Comparison of ENCODE assay signal across 28 cellular contexts in the genomic region with DNA sequence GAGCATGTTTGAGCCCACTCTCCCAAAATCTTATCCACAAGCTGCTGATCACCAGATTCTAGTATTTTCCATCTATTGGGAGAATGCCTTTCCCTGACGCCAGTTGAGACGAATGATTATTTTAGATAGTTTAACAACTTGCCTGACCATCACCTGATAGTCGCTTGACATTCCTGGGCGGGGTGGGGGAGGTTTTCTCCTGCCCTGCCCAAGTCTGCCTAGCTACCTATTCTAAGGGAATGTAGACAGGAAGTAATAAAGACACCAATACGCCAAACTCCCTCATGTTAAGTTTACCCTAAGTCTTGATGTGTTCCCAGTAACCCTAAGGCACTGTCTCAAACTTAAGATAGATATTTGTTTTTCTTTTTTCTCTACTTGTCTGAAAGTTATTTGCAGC. TPM values are rescaled to one million over a fixed set of nuclear protein-coding genes. Genes with fewer than 3 reads are reported as not detected.
DNase-seq lines count a peak whose midpoint lies in the region; ATAC-seq, FAIRE-seq and TF ChIP-seq lines count a peak whose summit lies in the region.
"Had no signal": no experiment of that assay in that cellular context is flagged by ENCODE, and none has a peak within 500 bp of the region (broad histone marks: within the 10 kb centered on the region; RNA-seq: fewer than 3 reads in every experiment).

No MANE protein-coding gene starts in this region.

- TF ChIP-seq POLR2A in H1 (IDR thresholded peaks at IDR 0.05; ENCODE audit: control extremely low read depth in 1 of 2, low read depth in 2 of 2, low read length in 2 of 2), result no peak

- peak overlapping the region; percentile 15 for H3K27ac Mint-ChIP-seq in activated CD4-positive, alpha-beta memory T cell treated with anti-CD3 and anti-CD28 coated beads, Interleukin-2, amount 10 ng/mL, durations not matched to agents 7 days and 5 days
- no peak overlapping the region for H3K27ac Mint-ChIP-seq in activated CD4-positive, alpha-beta memory T cell treated with anti-CD3 and anti-CD28 coated beads for 36 hours
- H3K27ac Mint-ChIP-seq in natural killer cell, result peak overlapping the region; percentile 77 to 93
- H3K27ac Mint-ChIP-seq: B cell had no signal

- H3K4me1 Mint-ChIP-seq in activated CD4-positive, alpha-beta memory T cell treated with anti-CD3 and anti-CD28 coated beads, Interleukin-2, amount 10 ng/mL, durations not matched to agents 7 days and 5 days, result peaks cover 74% of the 10 kb centered on the region
- H3K4me1 Mint-ChIP-seq in activated CD4-positive, alpha-beta memory T cell treated with anti-CD3 and anti-CD28 coated beads for 36 hours (ENCODE audit: low read depth), result peaks cover 63% of the 10 kb centered on the region
- peaks cover 85 to 89% of the 10 kb centered on the region in 2 donors for H3K4me1 Mint-ChIP-seq in natural killer cell

- no peak for FAIRE-seq in H1 (lab: Jason Lieb, UNC)
- FAIRE-seq: A549, GM12878, urothelium cell line had no signal

- TF ChIP-seq RAD21 in H1 (IDR thresholded peaks at IDR 0.05 in 1 of 2, conservative IDR thresholded peaks at IDR 0.05 in 1 of 2; ENCODE audit: low read depth in 2 of 2, low read length in 2 of 2), result no peak

- no peak overlapping the region for H2BK20ac ChIP-seq in H1 (ENCODE audit: low read length)

- peaks cover 3% of the 10 kb centered on the region; the same call in 1 of the 2 replicates for H3K23me2 ChIP-seq in H1 (ENCODE audit: low read depth, low read length)

- H3K9me3 ChIP-seq in H1 (ENCODE audit: insufficient read depth in 2 of 2, low read depth in 1 of 2, low read length in 1 of 2) (no peaks in the 10 kb centered on the region), trophoblast cell (ENCODE audit: insufficient read depth, low read depth, low read length) (peaks cover 1% of the 10 kb centered on the region)
- H3K9me3 ChIP-seq: A549, neutrophil had no signal

- no peak overlapping the region for H3K4ac ChIP-seq in H1 (replicated peaks; ENCODE audit: insufficient read length, low read depth, low read length)
- H3K4ac ChIP-seq in trophoblast cell (ENCODE audit: low read depth, low read length), result no peak overlapping the region

- H4K5ac ChIP-seq in H1 (ENCODE audit: insufficient read length, low read depth, low read length), result no peak overlapping the region

- no peak overlapping the region for H4K91ac ChIP-seq in H1 (replicated peaks; ENCODE audit: insufficient read length, low read length)
- H4K91ac ChIP-seq in trophoblast cell (ENCODE audit: low read depth, low read length), result no peak overlapping the region

- H2AK5ac ChIP-seq in H1 (ENCODE audit: low read depth, low read length) (no peak overlapping the region), trophoblast cell (ENCODE audit: low read length) (no peak overlapping the region)

- H3K56ac ChIP-seq in H1 (replicated peaks; ENCODE audit: insufficient read length, low read depth, low read length), result no peak overlapping the region

- no peak overlapping the region for H2BK15ac ChIP-seq in H1 (ENCODE audit: low read length)

- H3K4me1 ChIP-seq in H1 (replicated peaks in 1 of 4; ENCODE audit: control insufficient read depth in 3 of 4, insufficient read depth in 4 of 4, low read length in 3 of 4) (peaks cover 0 to 2% (median 0%) of the 10 kb centered on the region in 4 experiments; a peak in 1 of 7 replicates), trophoblast cell (ENCODE audit: control insufficient read depth in 1 of 2, insufficient read depth in 2 of 2, low read length in 2 of 2) (peaks cover 0 to 1% of the 10 kb centered on the region in 2 experiments)
- H3K4me1 ChIP-seq: A549 had no signal

- no peaks in the 10 kb centered on the region for H3K27me3 Mint-ChIP-seq in activated CD4-positive, alpha-beta memory T cell treated with anti-CD3 and anti-CD28 coated beads, Interleukin-2, amount 10 ng/mL, durations not matched to agents 7 days and 5 days
- H3K27me3 Mint-ChIP-seq in activated CD4-positive, alpha-beta memory T cell treated with anti-CD3 and anti-CD28 coated beads for 36 hours, result no peaks in the 10 kb centered on the region
- no peaks in the 10 kb centered on the region for H3K27me3 Mint-ChIP-seq in natural killer cell (ENCODE audit: low read depth in 2 of 2)
- H3K27me3 Mint-ChIP-seq: B cell had no signal

- no peak for ATAC-seq in natural killer cell
- ATAC-seq: A549, GM12878 had no signal

- POLR2A ChIA-PET in activated CD4-positive, alpha-beta memory T cell treated with anti-CD3 and anti-CD28 coated beads, Interleukin-2, amount 10 ng/mL, durations not matched to agents 7 days and 5 days (lab: Charles Lee), result no interaction called here
- POLR2A ChIA-PET in activated CD4-positive, alpha-beta memory T cell treated with anti-CD3 and anti-CD28 coated beads for 36 hours (lab: Charles Lee), result no interaction called here
- POLR2A ChIA-PET in H1 (lab: Charles Lee; ENCODE audit: partially characterized antibody), result interaction anchor here (1.1 kb wide), 2 partner anchors 26 to 329 kb away, joined by 3 read pairs; no protein-coding TSS in a partner anchor

- no peak overlapping the region for H3K27ac ChIP-seq in H1 (ENCODE audit: low read depth, low read length)
- no peak overlapping the region for H3K27ac ChIP-seq in trophoblast cell (ENCODE audit: low read depth, low read length)
- H3K27ac ChIP-seq: A549, neutrophil had no signal

- H3K27me3 ChIP-seq in H1 (replicated peaks in 1 of 4; ENCODE audit: control insufficient read depth in 3 of 4, extremely low read depth in 1 of 4, insufficient read depth in 3 of 4, low read length in 3 of 4), result no peaks in the 10 kb centered on the region
- H3K27me3 ChIP-seq in trophoblast cell (ENCODE audit: insufficient read depth, low read length), result no peaks in the 10 kb centered on the region

- no peak overlapping the region for H3K23ac ChIP-seq in H1 (ENCODE audit: insufficient read length)
- no peak overlapping the region for H3K23ac ChIP-seq in trophoblast cell (ENCODE audit: low read length)

- no peak for TF ChIP-seq EP300 in H1 (IDR thresholded peaks at IDR 0.05; ENCODE audit: borderline replicate concordance in 1 of 2, low read depth in 2 of 2, low read length in 2 of 2)

- H2BK12ac ChIP-seq in H1 (ENCODE audit: low read depth, low read length) (no peak overlapping the region), trophoblast cell (ENCODE audit: low read length) (no peak overlapping the region)

- H3K36me3 Mint-ChIP-seq in activated CD4-positive, alpha-beta memory T cell treated with anti-CD3 and anti-CD28 coated beads, Interleukin-2, amount 10 ng/mL, durations not matched to agents 7 days and 5 days (ENCODE audit: low read depth), result peaks cover 57% of the 10 kb centered on the region
- peaks cover 10% of the 10 kb centered on the region for H3K36me3 Mint-ChIP-seq in activated CD4-positive, alpha-beta memory T cell treated with anti-CD3 and anti-CD28 coated beads for 36 hours
- no peaks in the 10 kb centered on the region for H3K36me3 Mint-ChIP-seq in natural killer cell

- 77% methylated on average over 5 of the region's 5 CpGs; no CpG with 5 or more reads in 1 of the 2 experiments for WGBS in H1 (ENCODE audit: extremely low coverage in 1 of 2, insufficient coverage in 1 of 2, insufficient read length in 1 of 2, insufficient replicate concordance in 2 of 2, low coverage in 1 of 2, low lambda C conversion rate in 2 of 2, missing lambda C conversion rate in 1 of 2), 2 experiments
- no CpG with 5 or more reads among the region's 5 CpGs for WGBS in trophoblast cell (ENCODE audit: extremely low coverage, insufficient coverage, insufficient read length)

- CTCF ChIA-PET in activated CD4-positive, alpha-beta memory T cell treated with anti-CD3 and anti-CD28 coated beads, Interleukin-2, amount 10 ng/mL, durations not matched to agents 7 days and 5 days (lab: Charles Lee), result no interaction called here
- CTCF ChIA-PET in activated CD4-positive, alpha-beta memory T cell treated with anti-CD3 and anti-CD28 coated beads for 36 hours (lab: Charles Lee), result no interaction called here
- CTCF ChIA-PET in H1 (lab: Charles Lee; ENCODE audit: partially characterized antibody), result interaction anchor here (1.4 kb wide), 1 partner anchor 307 kb away, joined by 3 read pairs; no protein-coding TSS in a partner anchor

- no peak overlapping the region for H4K12ac ChIP-seq in trophoblast cell (ENCODE audit: low read depth, low read length)

- H3K79me1 ChIP-seq in H1 (ENCODE audit: low read depth, low read length) (no peaks in the 10 kb centered on the region), trophoblast cell (ENCODE audit: low read length) (peaks cover 13% of the 10 kb centered on the region)

- no peak overlapping the region for H3K9ac ChIP-seq in H1 (replicated peaks in 1 of 4; ENCODE audit: extremely low read depth in 1 of 4, low read depth in 3 of 4, low read length in 3 of 4)
- no peak overlapping the region for H3K9ac ChIP-seq in trophoblast cell (ENCODE audit: low read length)

- no peaks in the 10 kb centered on the region for H4K20me1 ChIP-seq in H1 (replicated peaks in 1 of 2; ENCODE audit: control insufficient read depth in 1 of 2, insufficient read depth in 2 of 2, low read length in 2 of 2)

- no peak for DNase-seq in activated CD4-positive, alpha-beta memory T cell treated with anti-CD3 and anti-CD28 coated beads, Interleukin-2, amount 10 ng/mL, durations not matched to agents 7 days and 5 days
- no peak for DNase-seq in activated CD4-positive, alpha-beta memory T cell treated with anti-CD3 and anti-CD28 coated beads for 36 hours
- peak; percentile 12 for DNase-seq in ELF-1 (ENCODE audit: low read depth, low spot score)
- DNase-seq in H1 (ENCODE audit: low read depth in 1 of 2, low spot score in 2 of 2), result no peak
- no peak for DNase-seq in natural killer cell
- no peak for DNase-seq in trophoblast cell
- DNase-seq in NCI-H526 (lab: John Stamatoyannopoulos, UW), result no peak
- no peak for DNase-seq in NCI-H2081 treated with DMSO at 0.1 percent for 48 hours (lab: John Stamatoyannopoulos, UW)
- DNase-seq: activated CD8-positive, alpha-beta memory T cell treated with anti-CD3 and anti-CD28 coated beads, Interleukin-2, amount 50 U/mL, for 4 hours; activated effector memory CD4-positive, alpha-beta T cell treated with Interleukin-2 at 50 U/mL for 16 hours; anterior cingulate cortex; caudate nucleus; dermis blood vessel endothelial cell; DND-41; H7; Karpas-422; kidney glomerular epithelial cell; MV-4-11; NCI-H2171 treated with DMSO at 0.1 percent for 48 hours; NCI-H524 treated with DMSO at 0.1 percent for 48 hours; SHP77 treated with DMSO at 0.1 percent for 48 hours; SW 1271 had no signal

- intact Hi-C loops in activated CD4-positive, alpha-beta memory T cell treated with anti-CD3 and anti-CD28 coated beads for 36 hours (cut with micrococcal nuclease), result loop anchor here (10.0 kb wide), 2 partner anchors 557 to 873 kb away; partner anchors contain the start of gene SKA1
- intact Hi-C loops in natural killer cell (cut with micrococcal nuclease), result loop anchor here (10.0 kb wide), 2 partner anchors 873 to 983 kb away; no protein-coding TSS in a partner anchor

- H2BK5ac ChIP-seq in H1 (ENCODE audit: low read depth, low read length) (peak overlapping the region; percentile 24; the same call in 1 of the 2 replicates), trophoblast cell (ENCODE audit: low read depth, low read length, poor library complexity) (no peak overlapping the region)

- H3K18ac ChIP-seq in H1 (ENCODE audit: extremely low read depth, low read length), result no peak overlapping the region
- H3K18ac ChIP-seq in trophoblast cell (ENCODE audit: low read length), result no peak overlapping the region

- H3K79me2 ChIP-seq in H1 (ENCODE audit: control insufficient read depth in 1 of 2, insufficient read depth in 2 of 2, low read length in 2 of 2) (peaks cover 0 to 2% of the 10 kb centered on the region in 2 experiments; a peak in 1 of 4 replicates), trophoblast cell (ENCODE audit: control insufficient read depth, insufficient read depth, low read length, poor library complexity) (peaks cover 12% of the 10 kb centered on the region)

- H3K4me3 ChIP-seq in H1 (ENCODE audit: extremely low read depth in 1 of 4, insufficient read depth in 2 of 4, low read depth in 3 of 4, low read length in 4 of 4), result no peak overlapping the region
- no peak overlapping the region for H3K4me3 ChIP-seq in trophoblast cell (ENCODE audit: low read depth, low read length)
- H3K4me3 ChIP-seq: A549, GM12878, lung had no signal

- no peak overlapping the region for H2AFZ ChIP-seq in H1 (ENCODE audit: low read length)
- H2AFZ ChIP-seq in trophoblast cell (ENCODE audit: insufficient read depth, low read length, poor library complexity), result no peak overlapping the region

- no peaks in the 10 kb centered on the region for H3K9me3 Mint-ChIP-seq in activated CD4-positive, alpha-beta memory T cell treated with anti-CD3 and anti-CD28 coated beads, Interleukin-2, amount 10 ng/mL, durations not matched to agents 7 days and 5 days
- H3K9me3 Mint-ChIP-seq in activated CD4-positive, alpha-beta memory T cell treated with anti-CD3 and anti-CD28 coated beads for 36 hours, result no peaks in the 10 kb centered on the region
- no peaks in the 10 kb centered on the region for H3K9me3 Mint-ChIP-seq in natural killer cell

- H3K4me2 ChIP-seq in H1 (ENCODE audit: insufficient read depth in 1 of 2, low read depth in 2 of 2, low read length in 2 of 2) (no peak overlapping the region), trophoblast cell (ENCODE audit: low read length) (no peak overlapping the region)
- H3K4me2 ChIP-seq: A549 had no signal

- H2BK120ac ChIP-seq in H1 (replicated peaks; ENCODE audit: low read depth, low read length) (no peak overlapping the region), trophoblast cell (ENCODE audit: insufficient read depth, low read length, poor library complexity) (no peak overlapping the region)

- H4K8ac ChIP-seq in H1 (ENCODE audit: extremely low read depth, insufficient read depth, low read length), result no peak overlapping the region
- H4K8ac ChIP-seq in trophoblast cell (ENCODE audit: low read depth, low read length), result no peak overlapping the region

- no peak overlapping the region for H3K4me3 Mint-ChIP-seq in activated CD4-positive, alpha-beta memory T cell treated with anti-CD3 and anti-CD28 coated beads, Interleukin-2, amount 10 ng/mL, durations not matched to agents 7 days and 5 days
- no peak overlapping the region for H3K4me3 Mint-ChIP-seq in activated CD4-positive, alpha-beta memory T cell treated with anti-CD3 and anti-CD28 coated beads for 36 hours
- H3K4me3 Mint-ChIP-seq in natural killer cell, result peak overlapping the region; percentile 69
- H3K4me3 Mint-ChIP-seq: B cell had no signal

- no peak overlapping the region for H3K14ac ChIP-seq in H1 (ENCODE audit: insufficient read length)
- no peak overlapping the region for H3K14ac ChIP-seq in trophoblast cell (ENCODE audit: low read length)

- H3K36me3 ChIP-seq in H1 (ENCODE audit: control insufficient read depth in 2 of 4, insufficient read depth in 4 of 4, low read length in 3 of 4), result no peaks in the 10 kb centered on the region
- H3K36me3 ChIP-seq in trophoblast cell (ENCODE audit: control insufficient read depth in 1 of 2, insufficient read depth in 2 of 2, low read length in 2 of 2), result no peaks in the 10 kb centered on the region
- H3K36me3 ChIP-seq: neutrophil had no signal

- TF ChIP-seq CTCF in H1 (IDR thresholded peaks at IDR 0.05; ENCODE audit: control extremely low read depth in 1 of 3, insufficient read depth in 1 of 3, low read depth in 1 of 3, low read length in 3 of 3), result no peak
- TF ChIP-seq CTCF in natural killer cell (IDR thresholded peaks at IDR 0.05), result no peak

RNA-seq across cellular contexts. Expression of gene ACAA2, which starts 4.6 kb away (rescaled TPM):
- total RNA-seq in activated CD4-positive, alpha-beta memory T cell treated with anti-CD3 and anti-CD28 coated beads, Interleukin-2, amount 10 ng/mL, durations not matched to agents 7 days and 5 days, result 10 to 100 TPM; 86.8 to 93.1 TPM
- 10 to 100 TPM; 77.9 to 78.4 TPM for total RNA-seq in activated CD4-positive, alpha-beta memory T cell treated with anti-CD3 and anti-CD28 coated beads for 36 hours
- 151 and 152 TPM in 2 replicates for total RNA-seq in H1 (2021; fragmentation: NEBNext Ultra II Directional; extraction: Animal tissue kit (Norgen Biotek cat#: 25700))
- polyA plus RNA-seq in H1 (2011; rRNA removed), result 42.1 and 63.4 TPM in 2 replicates
- 78.5 TPM for polyA plus RNA-seq in H1 (2011; cell fraction: cytosol; rRNA removed)
- 29.4 TPM for polyA plus RNA-seq in H1 (2011; cell fraction: nucleus; rRNA removed)
- 154 to 191 TPM (median 158 TPM) in 4 replicates for polyA plus RNA-seq in H1 (2012, experiment 1 of 2)
- 29.5 TPM for polyA plus RNA-seq in H1 (2012, experiment 2 of 2)
- polyA plus RNA-seq in H1 (2013, experiment 1 of 2), result 71.3 TPM
- 71.4 TPM for polyA plus RNA-seq in H1 (2013, experiment 2 of 2)
- 66.7 and 74.4 TPM in 2 replicates for polyA minus RNA-seq in H1 (2011; rRNA and poly(A)+ RNA removed)
- polyA minus RNA-seq in H1 (2011; cell fraction: cytosol; rRNA and poly(A)+ RNA removed), result 32.4 TPM
- polyA minus RNA-seq in H1 (2011; cell fraction: nucleus; rRNA and poly(A)+ RNA removed), result 27.7 TPM
- 10 to 100 TPM; 47.0 to 71.7 (median 59.2) TPM for total RNA-seq in natural killer cell
- polyA plus RNA-seq in trophoblast cell (2013), result 35.9 and 37.6 TPM in 2 replicates
